7 cellular contexts compared by ENCODE assay signal in genomic region chr1:243748706-243749283, GRCh38.
DNase-seq lines count a peak whose midpoint lies in the region; ATAC-seq and TF ChIP-seq lines count a peak whose summit lies in the region.

No MANE protein-coding gene starts in this region.

- no peaks in the 10 kb centered on the region for H3K9me3 ChIP-seq in right atrium auricular region

- H3K27ac ChIP-seq in right atrium auricular region = no peak overlapping the region

- no peaks in the 10 kb centered on the region for H3K27me3 ChIP-seq in right atrium auricular region

- ATAC-seq in GM21367 (IDR thresholded peaks at IDR 0.05; ENCODE audit: unreplicated experiment) (peak; percentile 96), HG03520 (IDR thresholded peaks at IDR 0.05; ENCODE audit: unreplicated experiment) (peak; percentile 96)

- peaks cover 0 to 3% of the 10 kb centered on the region in 2 donors for H3K4me1 ChIP-seq in right atrium auricular region

- H3K4me3 ChIP-seq in right atrium auricular region = no peak overlapping the region

- TF ChIP-seq CTCF in right atrium auricular region (IDR thresholded peaks at IDR 0.05) = peak; percentile 56 to 85

- DNase-seq in GF-D8 (lab: John Stamatoyannopoulos, UW) (peak; percentile 13), NCI-H460 (ENCODE audit: extremely low read depth, low read depth) (peak; percentile 78), amniotic stem cell (lab: John Stamatoyannopoulos, UW) (peak; percentile 39), right atrium auricular region (ENCODE audit: low spot score) (no peak), smooth muscle cell of the brain vasculature (ENCODE audit: low read depth, low spot score) (peak; percentile 46)

- no peaks in the 10 kb centered on the region for H3K36me3 ChIP-seq in right atrium auricular region
